ENCODE assay signal across 1 cellular context in genomic region chr6:150412221-150412620, GRCh38.
TF ChIP-seq lines count a peak whose summit lies in the region.

No MANE protein-coding gene starts in this region.

TF ChIP-seq in IMR-90, 13 proteins besides CTCF, POLR2A, EP300 and RAD21 (continued from another document):
- TF ChIP-seq, protein P1, sequence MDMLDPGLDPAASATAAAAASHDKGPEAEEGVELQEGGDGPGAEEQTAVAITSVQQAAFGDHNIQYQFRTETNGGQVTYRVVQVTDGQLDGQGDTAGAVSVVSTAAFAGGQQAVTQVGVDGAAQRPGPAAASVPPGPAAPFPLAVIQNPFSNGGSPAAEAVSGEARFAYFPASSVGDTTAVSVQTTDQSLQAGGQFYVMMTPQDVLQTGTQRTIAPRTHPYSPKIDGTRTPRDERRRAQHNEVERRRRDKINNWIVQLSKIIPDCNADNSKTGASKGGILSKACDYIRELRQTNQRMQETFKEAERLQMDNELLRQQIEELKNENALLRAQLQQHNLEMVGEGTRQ (IDR thresholded peaks at IDR 0.05; ENCODE audit: low read depth, low read length) = no peak
- TF ChIP-seq CHD1 (IDR thresholded peaks at IDR 0.05; ENCODE audit: low read depth, low read length) = no peak
- TF ChIP-seq MAFK (IDR thresholded peaks at IDR 0.05; ENCODE audit: low read depth, low read length) = no peak
- no peak for TF ChIP-seq CEBPB (IDR thresholded peaks at IDR 0.05; ENCODE audit: low read depth, low read length)
